In the genomic region with DNA sequence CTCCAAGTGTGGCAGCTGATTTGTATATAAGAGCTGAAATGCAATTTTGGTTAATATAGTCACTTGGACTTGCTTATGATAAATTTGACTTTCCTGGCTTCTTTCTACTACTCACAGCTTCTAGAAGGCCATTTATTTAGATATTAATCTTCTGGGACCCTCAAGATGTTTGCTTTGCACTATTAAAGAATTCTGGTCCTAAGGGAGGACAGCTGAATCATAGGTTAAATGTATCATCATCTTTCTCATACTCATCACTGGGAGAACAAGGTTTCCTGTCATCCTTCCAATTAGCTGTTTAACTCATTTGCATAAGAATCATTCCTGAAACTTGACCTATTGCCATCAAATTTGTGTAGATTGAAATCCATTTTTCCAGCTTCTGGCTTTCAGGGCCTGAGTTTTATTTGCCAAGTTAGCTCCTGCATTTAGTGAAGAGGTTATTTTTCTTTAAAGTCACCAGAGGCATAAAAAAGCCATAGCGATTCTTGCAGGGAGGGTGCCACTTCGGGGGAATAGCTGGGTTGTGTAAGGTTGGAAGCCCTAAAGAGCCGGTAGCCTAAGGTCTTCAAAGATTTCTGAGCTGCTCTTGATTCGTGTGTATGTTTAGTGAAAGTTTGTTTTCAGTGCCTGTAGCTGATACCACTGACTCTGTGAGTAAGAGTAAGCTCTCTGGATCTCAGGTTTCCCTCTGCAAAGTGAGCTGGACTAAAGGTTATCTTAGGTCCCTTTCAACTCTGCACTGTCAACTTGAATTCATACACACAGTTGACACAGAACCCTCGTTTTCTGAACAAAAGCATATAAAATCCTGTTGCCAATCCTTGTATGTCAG, we compare ENCODE assay signal across 9 cellular contexts. TPM values are rescaled to one million over a fixed set of nuclear protein-coding genes. Genes with fewer than 3 reads are reported as not detected.
DNase-seq lines count a peak whose midpoint lies in the region; ATAC-seq and TF ChIP-seq lines count a peak whose summit lies in the region.
"Had no signal": no experiment of that assay in that cellular context is flagged by ENCODE, and none has a peak within 500 bp of the region (broad histone marks: within the 10 kb centered on the region; RNA-seq: fewer than 3 reads in every experiment).

No MANE protein-coding gene starts in this region.

- H3K9ac ChIP-seq in Loucy (ENCODE audit: low read depth, low read length, poor library complexity, severe bottlenecking) (peak overlapping the region; percentile 10), duodenal mucosa (ENCODE audit: low read depth in 1 of 2, low read length in 2 of 2) (peak overlapping the region in 1 of 2 donors; percentile 22), parathyroid adenoma (no peak overlapping the region)

- POLR2A ChIA-PET in Caco-2 (lab: Charles Lee) = interaction anchor here (0.5 to 1.9 kb wide), 4 partner anchors 15 to 107 kb away, joined by 3 to 13 read pairs (median 6); no protein-coding TSS in a partner anchor

- H3K27ac Mint-ChIP-seq in Caco-2 (ENCODE audit: unreplicated experiment) (peak overlapping the region; percentile 54), glutamatergic neuron (ENCODE audit: unreplicated experiment) (no peak overlapping the region)

- H3K27ac ChIP-seq in duodenal mucosa (ENCODE audit: low read depth, low read length) (no peak overlapping the region), parathyroid adenoma (peak overlapping the region; percentile 63)

- DNase-seq in Caco-2 (peak in 1 of 2 experiments; percentile 60), nucleus accumbens (lab: John Stamatoyannopoulos, UW) (no peak), NK-92 (lab: John Stamatoyannopoulos, UW; ENCODE audit: unreplicated experiment) (no peak), glutamatergic neuron (no peak)
- DNase-seq: stimulated activated naive CD4-positive, alpha-beta T cell treated with Interleukin-2 at 50 U/mL for 16 hours had no signal

- H3K9me3 ChIP-seq in Caco-2 = no peaks in the 10 kb centered on the region
- H3K9me3 ChIP-seq in Loucy (ENCODE audit: insufficient read depth, low read depth, low read length) = no peaks in the 10 kb centered on the region
- H3K9me3 ChIP-seq in duodenal mucosa (ENCODE audit: control insufficient read depth in 1 of 2, low read length in 2 of 2) = no peaks in the 10 kb centered on the region
- H3K9me3 ChIP-seq in parathyroid adenoma (ENCODE audit: control insufficient read depth, low read length) = no peaks in the 10 kb centered on the region

- intact Hi-C loops in Caco-2 (cut with micrococcal nuclease; ENCODE audit: unreplicated experiment) = loop anchor here (1.0 kb wide), 2 partner anchors 24 to 96 kb away; no protein-coding TSS in a partner anchor

- H3K27me3 ChIP-seq in Caco-2 (replicated peaks; ENCODE audit: control insufficient read depth, insufficient read depth, low read length) (no peaks in the 10 kb centered on the region), Loucy (ENCODE audit: insufficient read depth, low read length, poor library complexity, severe bottlenecking) (peaks cover 5% of the 10 kb centered on the region), duodenal mucosa (ENCODE audit: control insufficient read depth in 1 of 2, insufficient read depth in 2 of 2, low read length in 2 of 2) (no peaks in the 10 kb centered on the region), parathyroid adenoma (ENCODE audit: control insufficient read depth, insufficient read depth, low read length) (no peaks in the 10 kb centered on the region)

- H3F3A ChIP-seq in Loucy (ENCODE audit: low read depth) = peaks cover 7% of the 10 kb centered on the region; the same call in 1 of the 2 replicates

- no peak overlapping the region for H2AFZ ChIP-seq in Loucy (ENCODE audit: low read length)
- no peak overlapping the region for H2AFZ ChIP-seq in parathyroid adenoma

- no TSS peak for BruUV-seq in Caco-2 (replicated peaks; lab: Mats Ljungman, UMichigan)

- no peaks in the 10 kb centered on the region for H3K9me2 ChIP-seq in Loucy (replicated peaks; ENCODE audit: low read depth, low read length)

- H3K4me3 Mint-ChIP-seq in Caco-2 (ENCODE audit: unreplicated experiment) (peak overlapping the region; percentile 39), glutamatergic neuron (ENCODE audit: unreplicated experiment) (no peak overlapping the region)

- H3K4me1 Mint-ChIP-seq in Caco-2 (ENCODE audit: low read depth, unreplicated experiment) (peaks cover 45% of the 10 kb centered on the region), glutamatergic neuron (ENCODE audit: low read depth, unreplicated experiment) (peaks cover 24% of the 10 kb centered on the region)

- CTCF ChIA-PET in Caco-2 (lab: Charles Lee) = interaction anchor here (0.5 to 2.2 kb wide), 7 partner anchors 12 to 440 kb away, joined by 3 to 10 read pairs (median 7); no protein-coding TSS in a partner anchor

- H3K27me3 Mint-ChIP-seq in Caco-2 (ENCODE audit: insufficient read depth, unreplicated experiment) (no peaks in the 10 kb centered on the region), glutamatergic neuron (ENCODE audit: unreplicated experiment) (peaks cover 5% of the 10 kb centered on the region)

- no peak for ATAC-seq in HG02981 (IDR thresholded peaks at IDR 0.05; ENCODE audit: unreplicated experiment)

- H3K79me2 ChIP-seq in Loucy (ENCODE audit: insufficient read depth, low read length) (peaks cover 60% of the 10 kb centered on the region), parathyroid adenoma (no peaks in the 10 kb centered on the region)

- H3K36me3 Mint-ChIP-seq in Caco-2 (ENCODE audit: insufficient read depth, unreplicated experiment) (peaks cover 69% of the 10 kb centered on the region), glutamatergic neuron (ENCODE audit: unreplicated experiment) (no peaks in the 10 kb centered on the region)

- no peaks in the 10 kb centered on the region for H3K9me3 Mint-ChIP-seq in Caco-2 (ENCODE audit: unreplicated experiment)
- H3K9me3 Mint-ChIP-seq in glutamatergic neuron (ENCODE audit: unreplicated experiment) = peaks cover 7% of the 10 kb centered on the region

- TF ChIP-seq CTCF in Caco-2 (IDR thresholded peaks at IDR 0.05; ENCODE audit: insufficient read depth in 1 of 2, low read depth in 1 of 2, low read length in 1 of 2, severe bottlenecking in 1 of 2, unreplicated experiment in 1 of 2) = no peak
- no peak for TF ChIP-seq CTCF in Loucy (conservative IDR thresholded peaks at IDR 0.05; ENCODE audit: low read length)
- TF ChIP-seq CTCF in parathyroid adenoma (IDR thresholded peaks at IDR 0.05) = no peak
- no peak for TF ChIP-seq CTCF in glutamatergic neuron (IDR thresholded peaks at IDR 0.05; ENCODE audit: partially characterized antibody, unreplicated experiment)

- H3K4me1 ChIP-seq in Caco-2 (peaks cover 32% of the 10 kb centered on the region), Loucy (ENCODE audit: insufficient read depth, low read length, poor library complexity, severe bottlenecking) (peaks cover 49% of the 10 kb centered on the region), duodenal mucosa (ENCODE audit: control insufficient read depth in 1 of 2, insufficient read depth in 2 of 2, low read length in 2 of 2) (peaks cover 18 to 19% of the 10 kb centered on the region in 2 donors), parathyroid adenoma (peaks cover 23% of the 10 kb centered on the region)

- H3K4me3 ChIP-seq in Caco-2 (ENCODE audit: low read depth, low read length) (no peak overlapping the region), Loucy (ENCODE audit: low read length, poor library complexity, severe bottlenecking) (peak overlapping the region; percentile 70), duodenal mucosa (ENCODE audit: low read depth in 1 of 2, low read length in 2 of 2) (peak overlapping the region; percentile 35 to 55), parathyroid adenoma (ENCODE audit: low read depth, low read length) (no peak overlapping the region)

- H3K36me3 ChIP-seq in Caco-2 (ENCODE audit: control insufficient read depth, insufficient read depth, low read length) (peaks cover 3% of the 10 kb centered on the region; the same call in 1 of the 2 replicates), Loucy (ENCODE audit: insufficient read depth, low read length) (no peaks in the 10 kb centered on the region), duodenal mucosa (ENCODE audit: control insufficient read depth in 1 of 2, insufficient read depth in 2 of 2, low read length in 2 of 2) (peaks cover 12 to 27% of the 10 kb centered on the region in 2 donors), parathyroid adenoma (ENCODE audit: control insufficient read depth, insufficient read depth, low read length) (no peaks in the 10 kb centered on the region)

- H3K4me2 ChIP-seq in Loucy (ENCODE audit: low read depth, low read length, poor library complexity, severe bottlenecking) (peak overlapping the region; percentile 83), parathyroid adenoma (ENCODE audit: low read length) (peak overlapping the region; percentile 57)

- H4K20me1 ChIP-seq in Loucy (ENCODE audit: insufficient read depth, low read length, poor library complexity, severe bottlenecking) = peaks cover 7% of the 10 kb centered on the region

RNA-seq across cellular contexts. Expression of gene MAP3K8, which starts 4.2 kb away (rescaled TPM):
- total RNA-seq in Caco-2 (2022) (17.9 and 18.8 TPM in 2 replicates), glutamatergic neuron (ENCODE audit: unreplicated experiment) (1.7 TPM)

Comparison
In these comparisons a context has a peak if more than half of its experiments do, and no peak if none do; other contexts are left out.
1. H3K4me3 ChIP-seq: peak in Loucy (single experiment) and duodenal mucosa (2 of 2); none in Caco-2 (single experiment) and parathyroid adenoma (single experiment).